In the genomic region with DNA sequence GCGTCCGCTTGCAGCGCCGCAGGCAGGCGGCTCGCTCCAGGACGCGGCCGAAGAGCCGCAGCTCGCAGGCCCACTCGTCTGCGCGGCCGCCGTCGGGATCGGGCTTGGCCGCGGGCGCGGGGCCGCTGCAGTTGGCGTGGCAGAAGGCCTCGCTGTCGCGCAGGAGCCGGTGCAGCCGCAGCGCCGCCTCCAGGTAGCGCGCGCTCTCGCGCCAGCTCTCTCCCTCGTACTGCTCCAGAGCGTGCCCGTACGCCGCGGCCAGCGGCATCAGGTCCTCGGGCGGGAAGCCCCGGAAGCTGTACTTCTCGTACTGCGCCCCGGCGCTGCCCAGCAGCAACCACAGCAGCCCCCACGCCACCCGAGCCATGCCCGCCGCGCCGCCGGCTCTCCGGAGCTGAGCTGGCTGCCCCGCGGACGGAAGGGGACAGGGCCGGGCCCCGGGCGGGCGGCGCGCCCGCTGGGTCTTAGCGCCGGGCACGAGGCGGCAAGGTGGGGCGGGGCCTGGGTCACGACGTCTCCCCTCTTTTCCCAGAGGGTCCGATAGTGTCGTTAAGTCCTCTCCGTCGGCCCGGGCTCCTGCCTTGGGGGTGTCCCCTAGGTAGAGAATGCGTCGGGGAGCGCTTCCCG, we compare ENCODE assay signal across 8 cellular contexts. TPM values are rescaled to one million over a fixed set of nuclear protein-coding genes. Genes with fewer than 3 reads are reported as not detected.
A peak's percentile ranks its signal among the peaks of the same experiment; 100 is the strongest.
DNase-seq lines count a peak whose midpoint lies in the region; ATAC-seq and TF ChIP-seq lines count a peak whose summit lies in the region.

A gene with protein sequence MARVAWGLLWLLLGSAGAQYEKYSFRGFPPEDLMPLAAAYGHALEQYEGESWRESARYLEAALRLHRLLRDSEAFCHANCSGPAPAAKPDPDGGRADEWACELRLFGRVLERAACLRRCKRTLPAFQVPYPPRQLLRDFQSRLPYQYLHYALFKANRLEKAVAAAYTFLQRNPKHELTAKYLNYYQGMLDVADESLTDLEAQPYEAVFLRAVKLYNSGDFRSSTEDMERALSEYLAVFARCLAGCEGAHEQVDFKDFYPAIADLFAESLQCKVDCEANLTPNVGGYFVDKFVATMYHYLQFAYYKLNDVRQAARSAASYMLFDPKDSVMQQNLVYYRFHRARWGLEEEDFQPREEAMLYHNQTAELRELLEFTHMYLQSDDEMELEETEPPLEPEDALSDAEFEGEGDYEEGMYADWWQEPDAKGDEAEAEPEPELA (minus strand): TSS at position 401 of the 627 bp plus-strand sequence. CDS start 34 bp downstream, at position 367.

- in situ Hi-C loops in HAP-1 (cut with MboI; ENCODE audit: low sequenced_read_pairs) (no loop called here), brain microvascular endothelial cell (cut with HindIII; ENCODE audit: low pct_ligation_motif_present, low sequenced_read_pairs) (no loop called here)

- peak within 1 kb of the TSS; percentile 63 for H3K27ac ChIP-seq in brain microvascular endothelial cell
- peak within 1 kb of the TSS; percentile 80 to 84 (median 80) for H3K27ac ChIP-seq in sigmoid colon

- no peaks in the 10 kb centered on the region; the same call in 1 of the 2 replicates for H3K9me3 ChIP-seq in HAP-1
- H3K9me3 ChIP-seq in sigmoid colon = no peaks in the 10 kb centered on the region

- TF ChIP-seq CTCF in brain microvascular endothelial cell (IDR thresholded peaks at IDR 0.05; ENCODE audit: low read depth, low read length, missing control alignments) = peak; percentile 61
- TF ChIP-seq CTCF in sigmoid colon (IDR thresholded peaks at IDR 0.05) = peak in 3 of 4 experiments; percentile 24 to 75 (median 28)

- TF ChIP-seq EP300 in sigmoid colon (IDR thresholded peaks at IDR 0.05) = no peak

- peak within 1 kb of the TSS; percentile 89 for H3K4me3 ChIP-seq in HAP-1
- peak within 1 kb of the TSS; percentile 85 for H3K4me3 ChIP-seq in brain microvascular endothelial cell (ENCODE audit: low read depth, low read length)
- peak within 1 kb of the TSS; percentile 71 for H3K4me3 ChIP-seq in iPS-11a (ENCODE audit: low read depth, low read length)
- peak within 1 kb of the TSS; percentile 51 to 88 (median 74) for H3K4me3 ChIP-seq in sigmoid colon

- intact Hi-C loops in sigmoid colon (cut with DNase I) = loop anchor here (2.0 to 5.0 kb wide), 3 partner anchors 23 to 106 kb away; a partner anchor contains a TSS

- no peak for ATAC-seq in HG03520 (IDR thresholded peaks at IDR 0.05; ENCODE audit: unreplicated experiment)

- DNase-seq in DMS 273 treated with DMSO at 0.1 percent for 48 hours (lab: John Stamatoyannopoulos, UW) = peak; percentile 43
- DNase-seq in HAP-1 (ENCODE audit: low spot score in 2 of 2) = peak; percentile 60 to 86
- peak; percentile 82 for DNase-seq in NCI-H146 (lab: John Stamatoyannopoulos, UW)
- peak; percentile 90 for DNase-seq in UCSD-AML1 (lab: John Stamatoyannopoulos, UW; ENCODE audit: unreplicated experiment)
- DNase-seq in brain microvascular endothelial cell = peak; percentile 63
- peak; percentile 90 for DNase-seq in sigmoid colon

- 1% methylated on average over 84 of the region's 84 CpGs for WGBS in sigmoid colon, 2 donors

- TF ChIP-seq POLR2A in sigmoid colon (IDR thresholded peaks at IDR 0.05) = no peak

- H3K36me3 ChIP-seq in HAP-1 (replicated peaks) (peaks cover 44% of the 10 kb centered on the region), brain microvascular endothelial cell (replicated peaks) (peaks cover 6% of the 10 kb centered on the region), sigmoid colon (no peaks in the 10 kb centered on the region)

- H3K27me3 ChIP-seq in HAP-1 (ENCODE audit: low read depth) (no peaks in the 10 kb centered on the region), brain microvascular endothelial cell (replicated peaks) (no peaks in the 10 kb centered on the region), sigmoid colon (no peaks in the 10 kb centered on the region)

- H3K4me1 ChIP-seq in HAP-1 = peaks cover 18% of the 10 kb centered on the region
- H3K4me1 ChIP-seq in sigmoid colon = peaks cover 0 to 48% (median 38%) of the 10 kb centered on the region in 4 donors

RNA-seq across cellular contexts. Expression of the gene that starts here (rescaled TPM):
- total RNA-seq in sigmoid colon = 10 to 100 TPM in 3 of 4 donors, 1 to 10 TPM in 1; 9.9 to 12.3 (median 11.3) TPM
- 1 to 10 TPM; 3.0 to 6.4 (median 4.9) TPM for polyA plus RNA-seq in sigmoid colon
